Comparison of ENCODE assay signal across 18 cellular contexts in genomic region chr11:61778920-61779650, GRCh38. TPM values are rescaled to one million over a fixed set of nuclear protein-coding genes. Genes with fewer than 3 reads are reported as not detected.
DNase-seq lines count a peak whose midpoint lies in the region; FAIRE-seq and TF ChIP-seq lines count a peak whose summit lies in the region.
"Had no signal": no experiment of that assay in that cellular context is flagged by ENCODE, and none has a peak within 500 bp of the region (broad histone marks: within the 10 kb centered on the region; RNA-seq: fewer than 3 reads in every experiment).

No MANE protein-coding gene starts in this region.

- no TSS peak for BruUV-seq in Caco-2 (replicated peaks; lab: Mats Ljungman, UMichigan)

- no peak for FAIRE-seq in frontal cortex (lab: Jason Lieb, UNC)
- FAIRE-seq: A549 had no signal

- H2BK120ac ChIP-seq in H9 (ENCODE audit: low read depth, low read length, poor library complexity, severe bottlenecking) (no peak overlapping the region), mesendoderm (ENCODE audit: low read depth, low read length) (no peak overlapping the region)

- no peaks in the 10 kb centered on the region for H3K79me1 ChIP-seq in H9 (ENCODE audit: insufficient read depth, low read depth, low read length, poor library complexity, severe bottlenecking)
- no peaks in the 10 kb centered on the region for H3K79me1 ChIP-seq in mesendoderm (ENCODE audit: low read length)

- H3K56ac ChIP-seq in H9 (ENCODE audit: insufficient read length, low read depth, low read length) (no peak overlapping the region), mesendoderm (ENCODE audit: low read length) (no peak overlapping the region)

- H2AK5ac ChIP-seq in H9 (ENCODE audit: insufficient read length, low read length): no peak overlapping the region
- no peak overlapping the region for H2AK5ac ChIP-seq in mesendoderm (ENCODE audit: low read length)

- intact Hi-C loops in Caco-2 (cut with micrococcal nuclease; ENCODE audit: unreplicated experiment): no loop called here
- intact Hi-C loops in dorsolateral prefrontal cortex (cut with DNase I): no loop called here
- intact Hi-C loops in prostate gland (cut with DNase I): no loop called here

- whole genome bisulfite sequencing in H9 (ENCODE audit: extremely low coverage, insufficient read length, low lambda C conversion rate): no CpG with 5 or more reads among the region's 24 CpGs
- no CpG with 5 or more reads among the region's 24 CpGs for WGBS in mesendoderm (ENCODE audit: extremely low coverage, insufficient coverage, low lambda C conversion rate)
- WGBS in prostate gland: 82% methylated on average over 23 of the region's 24 CpGs

- no peak overlapping the region for H3T11ph ChIP-seq in H9 (ENCODE audit: low read length)

- TF ChIP-seq POLR2A in prostate gland (IDR thresholded peaks at IDR 0.05): no peak

- H3K27me3 Mint-ChIP-seq in Caco-2 (ENCODE audit: insufficient read depth, unreplicated experiment) (no peaks in the 10 kb centered on the region), H9 (ENCODE audit: low read depth) (peaks cover 2% of the 10 kb centered on the region; the same call in 1 of the 2 replicates)
- H3K27me3 Mint-ChIP-seq: CD4-positive, alpha-beta T cell had no signal

- H3K79me2 ChIP-seq in H9 (ENCODE audit: insufficient read depth, low read length) (no peaks in the 10 kb centered on the region), mesendoderm (ENCODE audit: control insufficient read depth, insufficient read depth, low read length) (no peaks in the 10 kb centered on the region)

- H3K14ac ChIP-seq in H9 (ENCODE audit: insufficient read depth, low read length): no peak overlapping the region; the same call in 1 of the 2 replicates

- H4K5ac ChIP-seq in H9 (ENCODE audit: insufficient read length, low read depth, low read length) (no peak overlapping the region), mesendoderm (ENCODE audit: low read length) (no peak overlapping the region)

- no peak overlapping the region for H3K4ac ChIP-seq in H9 (ENCODE audit: low read depth, low read length)
- no peak overlapping the region for H3K4ac ChIP-seq in mesendoderm (ENCODE audit: low read depth, low read length)

- no peaks in the 10 kb centered on the region for H3K9me3 ChIP-seq in Caco-2
- no peaks in the 10 kb centered on the region for H3K9me3 ChIP-seq in H9 (ENCODE audit: control insufficient read depth, low read depth, low read length)
- no peaks in the 10 kb centered on the region for H3K9me3 ChIP-seq in prostate gland
- H3K9me3 ChIP-seq: A549 had no signal

- DNase-seq in Caco-2: no peak
- peak; percentile 28 for DNase-seq in H9
- no peak for DNase-seq in dorsolateral prefrontal cortex
- no peak for DNase-seq in mesendoderm
- DNase-seq in frontal cortex (ENCODE audit: low spot score in 2 of 2): no peak
- DNase-seq in prostate gland (ENCODE audit: low spot score): no peak
- DNase-seq: CD4-positive, alpha-beta T cell; DMS153; GDM1; HFFc6; NCI-H187 treated with DMSO at 0.1 percent for 48 hours; NCI-H345; NCI-H524 treated with DMSO at 0.1 percent for 48 hours; PC-9 had no signal

- H3K4me1 ChIP-seq in Caco-2 (no peaks in the 10 kb centered on the region), H9 (ENCODE audit: insufficient read depth, low read length) (no peaks in the 10 kb centered on the region), mesendoderm (ENCODE audit: control insufficient read depth, low read depth, low read length) (no peaks in the 10 kb centered on the region), prostate gland (replicated peaks) (no peaks in the 10 kb centered on the region)

- H4K8ac ChIP-seq in H9 (replicated peaks; ENCODE audit: insufficient read length, low read depth, low read length) (no peak overlapping the region), mesendoderm (ENCODE audit: low read depth, low read length) (no peak overlapping the region)

- H3K4me1 Mint-ChIP-seq in Caco-2 (ENCODE audit: low read depth, unreplicated experiment): no peaks in the 10 kb centered on the region
- H3K4me1 Mint-ChIP-seq in H9: peaks cover 20 to 22% of the 10 kb centered on the region in 2 experiments

- H3K4me2 ChIP-seq in H9 (ENCODE audit: insufficient read depth, insufficient read length, low read length) (no peak overlapping the region), mesendoderm (ENCODE audit: low read length) (no peak overlapping the region)
- H3K4me2 ChIP-seq: A549, GM23338, PC-9 had no signal

- H4K91ac ChIP-seq in H9 (ENCODE audit: insufficient read length, low read depth, low read length): no peak overlapping the region

- H2BK20ac ChIP-seq in H9 (ENCODE audit: low read depth, low read length, poor library complexity, severe bottlenecking): no peak overlapping the region

- H3K27me3 ChIP-seq in Caco-2 (replicated peaks; ENCODE audit: control insufficient read depth, insufficient read depth, low read length): no peaks in the 10 kb centered on the region
- no peaks in the 10 kb centered on the region for H3K27me3 ChIP-seq in H9 (ENCODE audit: insufficient read depth, low read length)
- no peaks in the 10 kb centered on the region for H3K27me3 ChIP-seq in dorsolateral prefrontal cortex
- H3K27me3 ChIP-seq in mesendoderm (ENCODE audit: insufficient read depth, low read length, poor library complexity): no peaks in the 10 kb centered on the region
- H3K27me3 ChIP-seq in prostate gland (replicated peaks; ENCODE audit: insufficient read depth): no peaks in the 10 kb centered on the region

- H3K9ac ChIP-seq in H9 (ENCODE audit: extremely low read depth, insufficient read length, low read length) (no peak overlapping the region), mesendoderm (ENCODE audit: low read length) (no peak overlapping the region)

- H2BK12ac ChIP-seq in H9 (ENCODE audit: insufficient read length, low read depth, low read length): no peak overlapping the region

- H3K36me3 ChIP-seq in Caco-2 (ENCODE audit: control insufficient read depth, insufficient read depth, low read length) (peaks cover 7% of the 10 kb centered on the region), mesendoderm (ENCODE audit: control insufficient read depth, insufficient read depth, low read length) (no peaks in the 10 kb centered on the region), prostate gland (no peaks in the 10 kb centered on the region)

- H3K23me2 ChIP-seq in H9 (ENCODE audit: insufficient read length, low read depth, low read length, poor library complexity, severe bottlenecking): no peaks in the 10 kb centered on the region

- H3K18ac ChIP-seq in H9 (ENCODE audit: insufficient read length, low read depth, low read length) (no peak overlapping the region), mesendoderm (ENCODE audit: low read length) (no peak overlapping the region)

- no peak overlapping the region for H3K4me3 Mint-ChIP-seq in Caco-2 (ENCODE audit: unreplicated experiment)
- no peak overlapping the region for H3K4me3 Mint-ChIP-seq in H9
- H3K4me3 Mint-ChIP-seq: GM23338, HFFc6 had no signal

- no peak overlapping the region for H2BK5ac ChIP-seq in H9 (ENCODE audit: insufficient read length, low read length)
- no peak overlapping the region for H2BK5ac ChIP-seq in mesendoderm (ENCODE audit: low read length)

- no peak overlapping the region for H3K4me3 ChIP-seq in Caco-2 (ENCODE audit: low read depth, low read length)
- no peak overlapping the region for H3K4me3 ChIP-seq in dorsolateral prefrontal cortex
- no peak overlapping the region for H3K4me3 ChIP-seq in mesendoderm (ENCODE audit: low read length)
- H3K4me3 ChIP-seq in prostate gland: no peak overlapping the region
- H3K4me3 ChIP-seq: A549, GM23338, PC-9 had no signal

- peaks cover 85% of the 10 kb centered on the region for H3K36me3 Mint-ChIP-seq in Caco-2 (ENCODE audit: insufficient read depth, unreplicated experiment)
- peaks cover 6 to 26% (median 18%) of the 10 kb centered on the region in 3 experiments for H3K36me3 Mint-ChIP-seq in H9 (ENCODE audit: insufficient read depth in 1 of 3, low read depth in 3 of 3)

- POLR2A ChIA-PET in Caco-2 (lab: Charles Lee): no interaction called here

- H3K9me3 Mint-ChIP-seq in Caco-2 (ENCODE audit: unreplicated experiment) (no peaks in the 10 kb centered on the region), H9 (peaks cover 0 to 5% of the 10 kb centered on the region in 2 experiments; a peak in 2 of 5 replicates)
- H3K9me3 Mint-ChIP-seq: CD4-positive, alpha-beta T cell; HFFc6 had no signal

- TF ChIP-seq CTCF in Caco-2 (IDR thresholded peaks at IDR 0.05; ENCODE audit: insufficient read depth in 1 of 2, low read depth in 1 of 2, low read length in 1 of 2, severe bottlenecking in 1 of 2, unreplicated experiment in 1 of 2) (no peak), H9 (conservative IDR thresholded peaks at IDR 0.05) (no peak), dorsolateral prefrontal cortex (IDR thresholded peaks at IDR 0.05 in 54 of 56, conservative IDR thresholded peaks at IDR 0.05 in 2 of 56; ENCODE audit: low read depth in 1 of 56, partially characterized antibody in 56 of 56) (no peak), prostate gland (IDR thresholded peaks at IDR 0.05) (no peak)

- H3K27ac ChIP-seq in H9 (ENCODE audit: insufficient read length, low read depth, low read length) (no peak overlapping the region), dorsolateral prefrontal cortex (peak overlapping the region in 38 of 59 donors; percentile 3 to 99 (median 82)), mesendoderm (ENCODE audit: low read depth, low read length) (no peak overlapping the region), prostate gland (no peak overlapping the region)
- H3K27ac ChIP-seq: A549, PC-9, RWPE1 had no signal

- no peak overlapping the region for H2AFZ ChIP-seq in H9 (ENCODE audit: low read length)
- H2AFZ ChIP-seq: GM23338, PC-9 had no signal

- H4K20me1 ChIP-seq in H9 (ENCODE audit: control insufficient read depth, insufficient read depth, insufficient read length): no peaks in the 10 kb centered on the region

- CTCF ChIA-PET in Caco-2 (lab: Charles Lee): interaction anchor here (1.0 to 2.3 kb wide), 4 partner anchors 9 to 31 kb away, joined by 3 to 8 read pairs (median 4); no protein-coding TSS in a partner anchor

- H2BK15ac ChIP-seq in H9 (ENCODE audit: low read depth, low read length) (no peak overlapping the region), mesendoderm (replicated peaks; ENCODE audit: low read depth) (no peak overlapping the region)

- H3K23ac ChIP-seq in H9 (ENCODE audit: insufficient read length, low read depth, low read length) (no peak overlapping the region), mesendoderm (ENCODE audit: low read length) (no peak overlapping the region)

- H3K27ac Mint-ChIP-seq in Caco-2 (ENCODE audit: unreplicated experiment) (peak overlapping the region; percentile 80), H9 (peak overlapping the region in 2 of 3 experiments; percentile 22 to 76; a peak in 4 of 7 replicates)
- H3K27ac Mint-ChIP-seq: CD4-positive, alpha-beta T cell; GM23338; HFFc6 had no signal

RNA-seq across cellular contexts. Expression of gene TMEM258, which starts 13.3 kb away (rescaled TPM):
- 190 and 197 TPM in 2 replicates for total RNA-seq in Caco-2 (2022)
- 199 and 201 TPM in 2 replicates for total RNA-seq in H9 (2021)
- total RNA-seq in dorsolateral prefrontal cortex: 100 to 1,000 TPM in 1 of 120 experiments, 10 to 100 TPM in 119; 40.6 to 123 (median 65.5) TPM
- polyA plus RNA-seq in mesendoderm (2013, experiment 1 of 2): 285 TPM
- polyA plus RNA-seq in mesendoderm (2013, experiment 2 of 2): 285 TPM
- total RNA-seq in frontal cortex: 62.4 TPM
- total RNA-seq in prostate gland: 10 to 100 TPM; 34.8 to 82.9 TPM

RNA-seq across cellular contexts. Expression of gene FEN1, which starts 13.6 kb away (rescaled TPM):
- total RNA-seq in Caco-2 (2022): 83.4 and 86.1 TPM in 2 replicates
- total RNA-seq in H9 (2021): 114 and 115 TPM in 2 replicates
- total RNA-seq in dorsolateral prefrontal cortex: 10 to 100 TPM in 100 of 120 experiments, 1 to 10 TPM in 20; 4.7 to 24.3 (median 13.8) TPM
- 74.6 TPM for polyA plus RNA-seq in mesendoderm (2013, experiment 1 of 2)
- polyA plus RNA-seq in mesendoderm (2013, experiment 2 of 2): 75.1 TPM
- 15.9 TPM for total RNA-seq in frontal cortex
- 10 to 100 TPM; 12.8 to 18.4 TPM for total RNA-seq in prostate gland

RNA-seq across cellular contexts. Expression of gene MYRF, which starts 26.6 kb away (rescaled TPM):
- 165 and 169 TPM in 2 replicates for total RNA-seq in Caco-2 (2022)
- 12.9 and 13.9 TPM in 2 replicates for total RNA-seq in H9 (2021)
- total RNA-seq in dorsolateral prefrontal cortex: 100 to 1,000 TPM in 87 of 120 experiments, 10 to 100 TPM in 33; 23.0 to 708 (median 141) TPM
- 3.0 TPM for polyA plus RNA-seq in mesendoderm (2013, experiment 1 of 2)
- polyA plus RNA-seq in mesendoderm (2013, experiment 2 of 2): 2.6 TPM
- total RNA-seq in frontal cortex: 0.82 TPM
- total RNA-seq in prostate gland: 1 to 10 TPM in 1 of 2 donors, under 1 TPM in 1; 0.77 to 3.4 TPM

RNA-seq across cellular contexts. Expression of gene FADS1, which starts 37.7 kb away (rescaled TPM):
- total RNA-seq in Caco-2 (2022) (108 and 116 TPM in 2 replicates), H9 (2021) (125 and 126 TPM in 2 replicates), dorsolateral prefrontal cortex (100 to 1,000 TPM in 23 of 120 experiments, 10 to 100 TPM in 97; 47.3 to 195 (median 80.7) TPM), frontal cortex (81.9 TPM), prostate gland (10 to 100 TPM; 15.0 to 38.7 TPM)
- polyA plus RNA-seq in mesendoderm (2013, experiment 1 of 2): 104 TPM
- 102 TPM for polyA plus RNA-seq in mesendoderm (2013, experiment 2 of 2)

RNA-seq across cellular contexts. Expression of gene FADS2, which starts 49.0 kb away (rescaled TPM):
- total RNA-seq in Caco-2 (2022) (30.6 and 36.3 TPM in 2 replicates), H9 (2021) (316 and 322 TPM in 2 replicates), dorsolateral prefrontal cortex (100 to 1,000 TPM in 112 of 120 experiments, 10 to 100 TPM in 8; 72.8 to 347 (median 162) TPM), frontal cortex (121 TPM), prostate gland (100 to 1,000 TPM in 1 of 2 donors, 10 to 100 TPM in 1; 67.5 to 213 TPM)
- polyA plus RNA-seq in mesendoderm (2013, experiment 1 of 2): 493 TPM
- polyA plus RNA-seq in mesendoderm (2013, experiment 2 of 2): 506 TPM
- total RNA-seq: HT-29 had no signal

Comparison
In these comparisons a context has a peak if more than half of its experiments do, and no peak if none do; other contexts are left out.
1. H3K27ac ChIP-seq: peak in dorsolateral prefrontal cortex (38 of 59); none in H9 (single experiment), mesendoderm (single experiment) and prostate gland (0 of 2).